Comparison of ENCODE assay signal across 7 cellular contexts in genomic region chr11:28107331-28107725, GRCh38. TPM values are rescaled to one million over a fixed set of nuclear protein-coding genes. Genes with fewer than 3 reads are reported as not detected.
DNase-seq lines count a peak whose midpoint lies in the region; ATAC-seq and TF ChIP-seq lines count a peak whose summit lies in the region.

No MANE protein-coding gene starts in this region.

- no peak for TF ChIP-seq CTCF in OCI-LY7 (conservative IDR thresholded peaks at IDR 0.05; ENCODE audit: low read length)

- ATAC-seq in central memory CD8-positive, alpha-beta T cell (replicated peaks; ENCODE audit: extremely low read depth, poor library complexity, severe bottlenecking), result peak; percentile 26
- ATAC-seq in HG02571 (IDR thresholded peaks at IDR 0.05; ENCODE audit: unreplicated experiment), result no peak

- H3K9me3 Mint-ChIP-seq in central memory CD8-positive, alpha-beta T cell, result no peaks in the 10 kb centered on the region

- H3K27ac Mint-ChIP-seq in central memory CD8-positive, alpha-beta T cell (ENCODE audit: low read depth), result peak overlapping the region; percentile 98

- intact Hi-C loops in OCI-LY7 (cut with micrococcal nuclease; ENCODE audit: unreplicated experiment), result loop anchor here (5.0 kb wide), 1 partner anchor 1195 kb away; no protein-coding TSS in a partner anchor
- intact Hi-C loops in head of caudate nucleus (cut with DNase I), result no loop called here

- H3K36me3 Mint-ChIP-seq in central memory CD8-positive, alpha-beta T cell (ENCODE audit: insufficient read depth), result peaks cover 22% of the 10 kb centered on the region

- POLR2A ChIA-PET in OCI-LY7 (lab: Charles Lee), result interaction anchor here (0.6 to 5.8 kb wide), 15 partner anchors 9 to 203 kb away, joined by 3 to 38 read pairs (median 4); no protein-coding TSS in a partner anchor

- H3K9me2 ChIP-seq in OCI-LY7 (ENCODE audit: insufficient read depth, low read length), result no peaks in the 10 kb centered on the region

- H3K27me3 ChIP-seq in H7 (ENCODE audit: control insufficient read depth, insufficient read depth, low read length), result no peaks in the 10 kb centered on the region
- no peaks in the 10 kb centered on the region for H3K27me3 ChIP-seq in mucosa of rectum (ENCODE audit: control insufficient read depth in 2 of 2, insufficient read depth in 2 of 2, low read length in 2 of 2)

- no TSS peak for BruUV-seq in OCI-LY7 (replicated peaks; lab: Mats Ljungman, UMichigan)

- H3K36me3 ChIP-seq in ES-I3 (ENCODE audit: insufficient read depth, low read length), result no peaks in the 10 kb centered on the region
- no peaks in the 10 kb centered on the region for H3K36me3 ChIP-seq in H7 (replicated peaks; ENCODE audit: control insufficient read depth, insufficient read depth, low read length)
- peaks cover 11% of the 10 kb centered on the region for H3K36me3 ChIP-seq in OCI-LY7 (ENCODE audit: insufficient read depth, low read length)
- H3K36me3 ChIP-seq in mucosa of rectum (ENCODE audit: control insufficient read depth in 2 of 2, insufficient read depth in 2 of 2, low read length in 2 of 2), result no peaks in the 10 kb centered on the region

- CTCF ChIA-PET in OCI-LY7 (lab: Charles Lee; ENCODE audit: unreplicated experiment), result interaction anchor here (0.7 kb wide), 1 partner anchor 9 kb away, joined by 3 read pairs; no protein-coding TSS in a partner anchor

- peak overlapping the region; percentile 48 for H2AFZ ChIP-seq in OCI-LY7 (ENCODE audit: low read length)

- H4K20me1 ChIP-seq in OCI-LY7 (ENCODE audit: insufficient read depth, low read length), result peaks cover 40% of the 10 kb centered on the region

- H3K4me1 Mint-ChIP-seq in central memory CD8-positive, alpha-beta T cell, result peaks cover 44% of the 10 kb centered on the region

- no peaks in the 10 kb centered on the region for H3K9me3 ChIP-seq in ES-I3 (ENCODE audit: control insufficient read depth, insufficient read depth, low read length)
- H3K9me3 ChIP-seq in OCI-LY7 (ENCODE audit: low read length), result no peaks in the 10 kb centered on the region
- no peaks in the 10 kb centered on the region for H3K9me3 ChIP-seq in mucosa of rectum (ENCODE audit: control insufficient read depth in 2 of 2, low read length in 2 of 2)

- H3K4me3 ChIP-seq in H7 (ENCODE audit: insufficient read depth, low read depth, low read length) (peak overlapping the region; percentile 62), OCI-LY7 (ENCODE audit: low read depth, low read length, poor library complexity, severe bottlenecking) (peak overlapping the region; percentile 93), mucosa of rectum (ENCODE audit: low read length in 2 of 2) (peak overlapping the region; percentile 64 to 96)

- H3K9ac ChIP-seq in ES-I3 (ENCODE audit: low read depth, low read length), result peak overlapping the region; percentile 91
- peak overlapping the region; percentile 62 to 83 for H3K9ac ChIP-seq in mucosa of rectum (ENCODE audit: low read depth in 1 of 2, low read length in 2 of 2)

- H3K4me1 ChIP-seq in ES-I3 (ENCODE audit: insufficient read depth, low read length) (no peaks in the 10 kb centered on the region), OCI-LY7 (ENCODE audit: insufficient read depth, low read length, poor library complexity, severe bottlenecking) (peaks cover 40% of the 10 kb centered on the region), mucosa of rectum (ENCODE audit: control insufficient read depth in 2 of 2, insufficient read depth in 2 of 2, low read length in 2 of 2) (peaks cover 14 to 19% of the 10 kb centered on the region in 2 donors)

- DNase-seq in H7 (peak; percentile 4), OCI-LY7 (ENCODE audit: low spot score) (peak; percentile 36), head of caudate nucleus (no peak)
- DNase-seq in central memory CD8-positive, alpha-beta T cell (ENCODE audit: low spot score in 2 of 2), result no peak

- peaks cover 92% of the 10 kb centered on the region for H3K79me2 ChIP-seq in OCI-LY7 (ENCODE audit: insufficient read depth, low read depth, low read length)

- peak overlapping the region; percentile 86 for H3K4me2 ChIP-seq in OCI-LY7 (ENCODE audit: low read length)

- H3K27ac ChIP-seq in OCI-LY7 (ENCODE audit: low read depth, low read length, poor library complexity, severe bottlenecking) (peak overlapping the region; percentile 82), mucosa of rectum (ENCODE audit: low read depth in 2 of 2, low read length in 2 of 2) (peak overlapping the region; percentile 78 to 81)

- H3K4me3 Mint-ChIP-seq in central memory CD8-positive, alpha-beta T cell, result peak overlapping the region; percentile 92

- H3K27me3 Mint-ChIP-seq in central memory CD8-positive, alpha-beta T cell, result no peaks in the 10 kb centered on the region

RNA-seq across cellular contexts. Expression of gene KIF18A, which starts 0.6 kb away (rescaled TPM):
- 21.4 and 32.7 TPM in 2 replicates for total RNA-seq in H7 (2014; rRNA removed; shearing (Covaris generic))
- total RNA-seq in OCI-LY7 (2014; rRNA removed; shearing (Covaris generic)), result 36.4 and 41.5 TPM in 2 replicates
- 42.3 and 47.1 TPM in 2 replicates for total RNA-seq in OCI-LY7 (2022)

RNA-seq across cellular contexts. Expression of gene METTL15, which starts 0.9 kb away (rescaled TPM):
- 20.1 and 34.2 TPM in 2 replicates for total RNA-seq in H7 (2014; rRNA removed; shearing (Covaris generic))
- 11.7 and 18.9 TPM in 2 replicates for total RNA-seq in OCI-LY7 (2014; rRNA removed; shearing (Covaris generic))
- 19.5 and 19.7 TPM in 2 replicates for total RNA-seq in OCI-LY7 (2022)

Comparison
In these comparisons a context has a peak if more than half of its experiments do, and no peak if none do; other contexts are left out.
1. DNase-seq: peak in H7 (single experiment) and OCI-LY7 (single experiment); none in central memory CD8-positive, alpha-beta T cell (0 of 2) and head of caudate nucleus (0 of 42).
2. Peak in every context shown above with its lines, with median percentiles within 50 percentile points of each other: H3K4me3 ChIP-seq.